ENCODE assay signal across 9 cellular contexts in the genomic region with DNA sequence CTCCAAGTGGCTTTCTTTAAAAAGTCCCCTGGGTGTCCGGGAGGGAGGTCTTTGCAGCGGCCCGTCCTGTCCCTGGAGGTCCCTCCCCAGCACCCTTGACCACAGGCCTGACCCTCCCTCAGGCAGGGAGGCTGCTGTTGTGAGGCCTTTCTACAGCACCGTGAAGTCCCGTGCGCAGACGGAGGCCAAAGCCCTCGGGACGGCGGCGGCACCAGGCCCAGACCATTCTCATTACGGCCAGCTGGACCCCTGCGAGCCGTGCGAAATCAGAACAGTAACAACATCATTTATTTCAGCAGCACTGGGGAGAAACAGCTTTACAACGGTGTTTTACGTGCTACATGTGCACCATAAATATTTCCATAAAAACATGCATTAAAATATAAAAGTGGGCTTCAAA.
"Had no signal": no experiment of that assay in that cellular context is flagged by ENCODE, and none has a peak within 500 bp of the region (broad histone marks: within the 10 kb centered on the region; RNA-seq: fewer than 3 reads in every experiment).

No MANE protein-coding gene starts in this region.

- H3K27ac Mint-ChIP-seq: GM23338, H9, HFFc6 had no signal

- H3K36me3 ChIP-seq: HAP-1 had no signal

- H3K4me3 ChIP-seq: GM23248, GM23338, HAP-1 had no signal

- H3K4me1 ChIP-seq: HAP-1 had no signal

- H3K9me3 ChIP-seq: HAP-1 had no signal

- H3K4me3 Mint-ChIP-seq: GM23338, H9, HFFc6 had no signal

- ATAC-seq: GM23338, HCT116 had no signal

- DNase-seq: GM23248, GOT3, H7, H9, HCEC 1CT, HFFc6 had no signal

- H3K4me2 ChIP-seq: GM23338 had no signal

- H3K27ac ChIP-seq: GM23248 had no signal

- H3K4me1 Mint-ChIP-seq: GM23338, H9 had no signal

- H3K9ac ChIP-seq: GM23248 had no signal

- H2AFZ ChIP-seq: GM23248, GM23338 had no signal
